Comparison of ENCODE assay signal across 18 cellular contexts in genomic region chr11:103395612-103396011, GRCh38.
DNase-seq lines count a peak whose midpoint lies in the region; ATAC-seq and TF ChIP-seq lines count a peak whose summit lies in the region.
"Had no signal": no experiment of that assay in that cellular context is flagged by ENCODE, and none has a peak within 500 bp of the region (broad histone marks: within the 10 kb centered on the region; RNA-seq: fewer than 3 reads in every experiment).

No MANE protein-coding gene starts in this region.

- H3K36me3 ChIP-seq in endodermal cell (ENCODE audit: control insufficient read depth, insufficient read depth, low read length) (no peaks in the 10 kb centered on the region), mesenchymal stem cell (ENCODE audit: control insufficient read depth in 1 of 2, insufficient read depth in 2 of 2, low read depth in 1 of 2, low read length in 2 of 2) (peaks cover 0 to 14% of the 10 kb centered on the region in 2 experiments)

- TF ChIP-seq CTCF in endodermal cell (conservative IDR thresholded peaks at IDR 0.05) (no peak), GM10248 (IDR thresholded peaks at IDR 0.05; ENCODE audit: control extremely low read depth, extremely low read depth, low read depth, missing control alignments) (no peak)

- POLR2A ChIA-PET in GM10248 (lab: Yijun Ruan, JAX), result no interaction called here
- POLR2A ChIA-PET in activated CD4-positive, alpha-beta memory T cell treated with anti-CD3 and anti-CD28 coated beads, Interleukin-2, amount 10 ng/mL, durations not matched to agents 7 days and 5 days (lab: Charles Lee), result no interaction called here

- H3K4me1 ChIP-seq in endodermal cell (ENCODE audit: control insufficient read depth, insufficient read depth, low read length), result no peaks in the 10 kb centered on the region
- peaks cover 2% of the 10 kb centered on the region for H3K4me1 ChIP-seq in mesenchymal stem cell (ENCODE audit: control insufficient read depth, insufficient read depth, low read depth, low read length)
- H3K4me1 ChIP-seq: esophagus muscularis mucosa, sigmoid colon had no signal

- H3K4me1 Mint-ChIP-seq in endodermal cell, result peaks cover 3% of the 10 kb centered on the region
- no peaks in the 10 kb centered on the region for H3K4me1 Mint-ChIP-seq in activated CD4-positive, alpha-beta memory T cell treated with anti-CD3 and anti-CD28 coated beads, Interleukin-2, amount 10 ng/mL, durations not matched to agents 7 days and 5 days
- H3K4me1 Mint-ChIP-seq: central memory CD8-positive, alpha-beta T cell had no signal

- no peak overlapping the region for H3K18ac ChIP-seq in mesenchymal stem cell (ENCODE audit: low read depth in 1 of 2, low read length in 2 of 2)

- intact Hi-C loops in posterior cingulate gyrus (cut with DNase I), result no loop called here

- H2BK120ac ChIP-seq in mesenchymal stem cell (ENCODE audit: low read depth, low read length), result no peak overlapping the region

- H2BK15ac ChIP-seq in mesenchymal stem cell (ENCODE audit: low read depth, poor library complexity, severe bottlenecking), result no peak overlapping the region

- peak; percentile 63 for DNase-seq in Caki2 (ENCODE audit: low read depth)
- DNase-seq in NCI-H226, result peak; percentile 62
- no peak for DNase-seq in endodermal cell
- peak; percentile 70 for DNase-seq in mesenchymal stem cell
- no peak for DNase-seq in posterior cingulate gyrus
- no peak for DNase-seq in GM10248 (ENCODE audit: extremely low spot score)
- no peak for DNase-seq in activated CD4-positive, alpha-beta memory T cell treated with anti-CD3 and anti-CD28 coated beads, Interleukin-2, amount 10 ng/mL, durations not matched to agents 7 days and 5 days
- DNase-seq: activated CD8-positive, alpha-beta T cell treated with anti-CD3 and anti-CD28 coated beads, Interleukin-2, amount 10 ng/mL, durations not matched to agents 7 days and 5 days; activated gamma-delta T cell treated with Interleukin-2 at 50 U/mL for 16 hours; CD8-positive, alpha-beta T cell; GF-D8; NCI-H1436; NCI-H524 treated with DMSO at 0.1 percent for 48 hours; SHP77 treated with DMSO at 0.1 percent for 48 hours; sigmoid colon had no signal

- no peak overlapping the region for H3K4me3 Mint-ChIP-seq in endodermal cell
- H3K4me3 Mint-ChIP-seq in activated CD4-positive, alpha-beta memory T cell treated with anti-CD3 and anti-CD28 coated beads, Interleukin-2, amount 10 ng/mL, durations not matched to agents 7 days and 5 days, result no peak overlapping the region
- H3K4me3 Mint-ChIP-seq: activated CD8-positive, alpha-beta T cell treated with anti-CD3 and anti-CD28 coated beads, Interleukin-2, amount 10 ng/mL, durations not matched to agents 7 days and 5 days; CD8-positive, alpha-beta T cell; central memory CD8-positive, alpha-beta T cell had no signal

- no peak overlapping the region for H3K14ac ChIP-seq in mesenchymal stem cell (ENCODE audit: low read length in 2 of 2)

- H2BK12ac ChIP-seq in mesenchymal stem cell (ENCODE audit: low read length in 2 of 2), result no peak overlapping the region

- no peak for ATAC-seq in GM18907 (IDR thresholded peaks at IDR 0.05; ENCODE audit: unreplicated experiment)
- ATAC-seq: activated CD8-positive, alpha-beta T cell treated with anti-CD3 and anti-CD28 coated beads, Interleukin-2, amount 10 ng/mL, durations not matched to agents 7 days and 5 days; CD8-positive, alpha-beta T cell had no signal

- H2AK5ac ChIP-seq in mesenchymal stem cell (ENCODE audit: low read length, severe bottlenecking), result no peak overlapping the region

- H3K4ac ChIP-seq in mesenchymal stem cell (ENCODE audit: low read depth in 1 of 2, low read length in 2 of 2), result no peak overlapping the region

- WGBS in endodermal cell (ENCODE audit: insufficient coverage in 1 of 2, insufficient read length in 1 of 2), 2 experiments, result 72 to 74% methylated on average over 2 of the region's 2 CpGs
- 46% methylated on average over 1 of the region's 2 CpGs for WGBS in mesenchymal stem cell

- H3K27ac ChIP-seq in endodermal cell (ENCODE audit: low read depth, low read length) (no peak overlapping the region), mesenchymal stem cell (ENCODE audit: low read length, poor library complexity, severe bottlenecking) (peak overlapping the region; percentile 85)
- H3K27ac ChIP-seq: esophagus muscularis mucosa, sigmoid colon had no signal

- CTCF ChIA-PET in GM10248 (lab: Yijun Ruan, JAX), result interaction anchor here (1.2 to 1.9 kb wide), 2 partner anchors 10 to 14 kb away, joined by 4 to 5 read pairs; no protein-coding TSS in a partner anchor
- CTCF ChIA-PET in activated CD4-positive, alpha-beta memory T cell treated with anti-CD3 and anti-CD28 coated beads, Interleukin-2, amount 10 ng/mL, durations not matched to agents 7 days and 5 days (lab: Charles Lee), result no interaction called here

- H3K79me1 ChIP-seq in mesenchymal stem cell (replicated peaks; ENCODE audit: low read length, poor library complexity, severe bottlenecking), result peaks cover 1% of the 10 kb centered on the region

- no peak overlapping the region for H3K9ac ChIP-seq in endodermal cell (ENCODE audit: extremely low read depth, low read length, poor library complexity, severe bottlenecking)
- no peak overlapping the region for H3K9ac ChIP-seq in mesenchymal stem cell (ENCODE audit: low read length)

- no peaks in the 10 kb centered on the region for H3K27me3 Mint-ChIP-seq in endodermal cell (ENCODE audit: insufficient read depth)
- H3K27me3 Mint-ChIP-seq in activated CD4-positive, alpha-beta memory T cell treated with anti-CD3 and anti-CD28 coated beads, Interleukin-2, amount 10 ng/mL, durations not matched to agents 7 days and 5 days, result no peaks in the 10 kb centered on the region
- H3K27me3 Mint-ChIP-seq: central memory CD8-positive, alpha-beta T cell had no signal

- in situ Hi-C loops in Caki2 (cut with HindIII; ENCODE audit: low pct_unique_long_range_greater_than_20kb, low sequenced_read_pairs), result no loop called here

- H3K9me3 ChIP-seq in endodermal cell (ENCODE audit: control insufficient read depth, low read length) (peaks cover 7% of the 10 kb centered on the region), mesenchymal stem cell (ENCODE audit: control insufficient read depth, low read length) (peaks cover 7% of the 10 kb centered on the region)
- H3K9me3 ChIP-seq: esophagus muscularis mucosa, sigmoid colon had no signal

- no peak overlapping the region for H3K23ac ChIP-seq in mesenchymal stem cell (ENCODE audit: low read length in 2 of 2)

- H3K27ac Mint-ChIP-seq in endodermal cell, result peak overlapping the region; percentile 14
- no peak overlapping the region for H3K27ac Mint-ChIP-seq in activated CD4-positive, alpha-beta memory T cell treated with anti-CD3 and anti-CD28 coated beads, Interleukin-2, amount 10 ng/mL, durations not matched to agents 7 days and 5 days
- H3K27ac Mint-ChIP-seq: activated CD8-positive, alpha-beta T cell treated with anti-CD3 and anti-CD28 coated beads, Interleukin-2, amount 10 ng/mL, durations not matched to agents 7 days and 5 days; CD8-positive, alpha-beta T cell had no signal

- H3K36me3 Mint-ChIP-seq in endodermal cell (ENCODE audit: low read depth), result peaks cover 10% of the 10 kb centered on the region
- no peaks in the 10 kb centered on the region for H3K36me3 Mint-ChIP-seq in activated CD4-positive, alpha-beta memory T cell treated with anti-CD3 and anti-CD28 coated beads, Interleukin-2, amount 10 ng/mL, durations not matched to agents 7 days and 5 days (ENCODE audit: low read depth)
- H3K36me3 Mint-ChIP-seq: CD8-positive, alpha-beta T cell had no signal

- peak overlapping the region; percentile 42 for H3K4me2 ChIP-seq in mesenchymal stem cell (ENCODE audit: low read length, poor library complexity, severe bottlenecking)

- H2AFZ ChIP-seq in mesenchymal stem cell (ENCODE audit: low read depth, low read length), result no peak overlapping the region

- H2BK5ac ChIP-seq in mesenchymal stem cell (ENCODE audit: low read depth, low read length, poor library complexity, severe bottlenecking), result no peak overlapping the region

- no peak overlapping the region for H4K8ac ChIP-seq in mesenchymal stem cell (ENCODE audit: low read length)

- H3K4me3 ChIP-seq in endodermal cell (ENCODE audit: low read length) (no peak overlapping the region), mesenchymal stem cell (ENCODE audit: insufficient read depth in 1 of 2, low read depth in 1 of 2, low read length in 2 of 2) (no peak overlapping the region)
- H3K4me3 ChIP-seq: esophagus muscularis mucosa, sigmoid colon had no signal

- peaks cover 27% of the 10 kb centered on the region for H3K9me3 Mint-ChIP-seq in endodermal cell
- peaks cover 2% of the 10 kb centered on the region for H3K9me3 Mint-ChIP-seq in activated CD4-positive, alpha-beta memory T cell treated with anti-CD3 and anti-CD28 coated beads, Interleukin-2, amount 10 ng/mL, durations not matched to agents 7 days and 5 days

- H4K91ac ChIP-seq in mesenchymal stem cell (ENCODE audit: low read length), result no peak overlapping the region

- no peaks in the 10 kb centered on the region for H3K27me3 ChIP-seq in endodermal cell (ENCODE audit: control insufficient read depth, insufficient read depth, low read length, poor library complexity, severe bottlenecking)
- H3K27me3 ChIP-seq in mesenchymal stem cell (ENCODE audit: control insufficient read depth in 1 of 2, insufficient read depth in 1 of 2, low read length in 2 of 2), result no peaks in the 10 kb centered on the region
- H3K27me3 ChIP-seq: esophagus muscularis mucosa, sigmoid colon had no signal

Comparison
In these comparisons a context has a peak if more than half of its experiments do, and no peak if none do; other contexts are left out.
1. DNase-seq: peak in Caki2 (single experiment), NCI-H226 (single experiment) and mesenchymal stem cell (single experiment); none in endodermal cell (single experiment), posterior cingulate gyrus (0 of 10), GM10248 (single experiment) and activated CD4-positive, alpha-beta memory T cell treated with anti-CD3 and anti-CD28 coated beads, Interleukin-2, amount 10 ng/mL, durations not matched to agents 7 days and 5 days (single experiment).